8 cellular contexts compared by ENCODE assay signal in genomic region chr2:195533771-195534642, GRCh38.
A peak's percentile ranks its signal among the peaks of the same experiment; 100 is the strongest.
DNase-seq lines count a peak whose midpoint lies in the region; ATAC-seq and TF ChIP-seq lines count a peak whose summit lies in the region.

No MANE protein-coding gene starts in this region.

- no peak overlapping the region for H2BK20ac ChIP-seq in H9 (ENCODE audit: low read depth, low read length, poor library complexity, severe bottlenecking)

- H4K91ac ChIP-seq in H9 (ENCODE audit: insufficient read length, low read depth, low read length), result no peak overlapping the region

- no peak overlapping the region for H2BK15ac ChIP-seq in H9 (ENCODE audit: low read depth, low read length)

- BruUV-seq in A673 (replicated peaks; lab: Mats Ljungman, UMichigan), result no TSS peak

- no peaks in the 10 kb centered on the region for H4K20me1 ChIP-seq in fibroblast of lung (ENCODE audit: control insufficient read depth, extremely low read depth, insufficient read depth, low read length)
- H4K20me1 ChIP-seq in H9 (ENCODE audit: control insufficient read depth, insufficient read depth, insufficient read length), result no peaks in the 10 kb centered on the region

- no peak overlapping the region for H2BK120ac ChIP-seq in H9 (ENCODE audit: low read depth, low read length, poor library complexity, severe bottlenecking)

- DNase-seq in A673 (ENCODE audit: low spot score) (peak; percentile 52), M059J (ENCODE audit: low read depth) (peak; percentile 92), fibroblast of lung (ENCODE audit: low read depth in 2 of 2) (peak; percentile 84 to 96), H9 (no peak)
- DNase-seq in activated CD8-positive, alpha-beta memory T cell treated with anti-CD3 and anti-CD28 coated beads, Interleukin-2, amount 50 U/mL, for 4 hours, result peak; percentile 78

- H3K14ac ChIP-seq in H9 (ENCODE audit: insufficient read depth, low read length), result no peak overlapping the region

- no peak overlapping the region for H4K8ac ChIP-seq in H9 (replicated peaks; ENCODE audit: insufficient read length, low read depth, low read length)

- H3K23ac ChIP-seq in H9 (ENCODE audit: insufficient read length, low read depth, low read length), result no peak overlapping the region

- H3K4me1 Mint-ChIP-seq in H9, result peaks cover 9 to 13% of the 10 kb centered on the region in 2 experiments

- H3K4me1 ChIP-seq in A673 (ENCODE audit: insufficient read depth, low read length, poor library complexity, severe bottlenecking), result peaks cover 39% of the 10 kb centered on the region
- H3K4me1 ChIP-seq in fibroblast of lung (ENCODE audit: control insufficient read depth, extremely low read depth, insufficient read depth, low read length), result peaks cover 11% of the 10 kb centered on the region
- H3K4me1 ChIP-seq in rectal smooth muscle tissue (ENCODE audit: control insufficient read depth, insufficient read depth, low read length), result no peaks in the 10 kb centered on the region
- H3K4me1 ChIP-seq in H9 (ENCODE audit: insufficient read depth, low read length), result no peaks in the 10 kb centered on the region; the same call in 1 of the 2 replicates

- H3K18ac ChIP-seq in H9 (ENCODE audit: insufficient read length, low read depth, low read length), result no peak overlapping the region

- no CpG with 5 or more reads among the region's 8 CpGs for WGBS in H9 (ENCODE audit: extremely low coverage, insufficient read length, low lambda C conversion rate)

- no peaks in the 10 kb centered on the region for H3K9me3 ChIP-seq in A673 (ENCODE audit: low read depth, low read length, poor library complexity, severe bottlenecking)
- no peaks in the 10 kb centered on the region for H3K9me3 ChIP-seq in fibroblast of lung (ENCODE audit: control insufficient read depth, insufficient read depth, low read depth, low read length)
- H3K9me3 ChIP-seq in H9 (ENCODE audit: control insufficient read depth, low read depth, low read length), result no peaks in the 10 kb centered on the region

- H3K36me3 ChIP-seq in A673 (ENCODE audit: insufficient read depth, low read length, poor library complexity, severe bottlenecking) (no peaks in the 10 kb centered on the region), fibroblast of lung (ENCODE audit: control insufficient read depth, insufficient read depth, low read length) (no peaks in the 10 kb centered on the region), rectal smooth muscle tissue (ENCODE audit: control insufficient read depth, insufficient read depth, low read length) (no peaks in the 10 kb centered on the region)

- H3K79me2 ChIP-seq in fibroblast of lung (ENCODE audit: control insufficient read depth, insufficient read depth, low read length) (no peaks in the 10 kb centered on the region), H9 (ENCODE audit: insufficient read depth, low read length) (no peaks in the 10 kb centered on the region)

- no peak overlapping the region for H3K27ac Mint-ChIP-seq in H9

- no peaks in the 10 kb centered on the region for H3K23me2 ChIP-seq in H9 (ENCODE audit: insufficient read length, low read depth, low read length, poor library complexity, severe bottlenecking)

- ATAC-seq in GM19452 (IDR thresholded peaks at IDR 0.05; ENCODE audit: unreplicated experiment) (peak; percentile 21), HG03135 (IDR thresholded peaks at IDR 0.05; ENCODE audit: unreplicated experiment) (no peak)

- no peak overlapping the region for H3K4ac ChIP-seq in H9 (ENCODE audit: low read depth, low read length)

- no peak overlapping the region for H3K4me3 Mint-ChIP-seq in H9

- H2AFZ ChIP-seq in fibroblast of lung (ENCODE audit: low read length) (peak overlapping the region; percentile 32), H9 (ENCODE audit: low read length) (no peak overlapping the region)

- intact Hi-C loops in A673 (cut with micrococcal nuclease; ENCODE audit: unreplicated experiment), result no loop called here

- TF ChIP-seq CTCF in A673 (conservative IDR thresholded peaks at IDR 0.05; ENCODE audit: low read depth, low read length), result no peak
- TF ChIP-seq CTCF in fibroblast of lung (conservative IDR thresholded peaks at IDR 0.05 in 1 of 2, IDR thresholded peaks at IDR 0.05 in 1 of 2; ENCODE audit: low read depth in 1 of 2, low read length in 2 of 2), result peak; percentile 8 to 29
- TF ChIP-seq CTCF in H9 (conservative IDR thresholded peaks at IDR 0.05), result no peak

- H3K9ac ChIP-seq in fibroblast of lung (ENCODE audit: insufficient read depth, low read length) (peak overlapping the region; percentile 45), rectal smooth muscle tissue (ENCODE audit: low read length) (no peak overlapping the region), H9 (ENCODE audit: extremely low read depth, insufficient read length, low read length) (no peak overlapping the region)

- no peak overlapping the region for H2BK12ac ChIP-seq in H9 (ENCODE audit: insufficient read length, low read depth, low read length)

- H3T11ph ChIP-seq in H9 (ENCODE audit: low read length), result no peak overlapping the region

- H3K4me3 ChIP-seq in A673 (ENCODE audit: low read depth, low read length, poor library complexity, severe bottlenecking) (no peak overlapping the region), fibroblast of lung (replicated peaks in 1 of 4; ENCODE audit: control extremely low read depth in 1 of 4, insufficient read depth in 1 of 4, low read depth in 3 of 4, low read length in 4 of 4) (peak overlapping the region in 2 of 4 experiments; percentile 38 to 51), rectal smooth muscle tissue (ENCODE audit: low read length) (peak overlapping the region; percentile 12)

- H3K27ac ChIP-seq in A673 (ENCODE audit: low read depth, low read length, poor library complexity, severe bottlenecking) (no peak overlapping the region), fibroblast of lung (ENCODE audit: insufficient read depth, low read length) (peak overlapping the region; percentile 83), rectal smooth muscle tissue (ENCODE audit: low read depth, low read length) (peak overlapping the region; percentile 12), H9 (ENCODE audit: insufficient read length, low read depth, low read length) (no peak overlapping the region)

- no peaks in the 10 kb centered on the region for H3K79me1 ChIP-seq in H9 (ENCODE audit: insufficient read depth, low read depth, low read length, poor library complexity, severe bottlenecking)

- H3K56ac ChIP-seq in H9 (ENCODE audit: insufficient read length, low read depth, low read length), result no peak overlapping the region

- H3K27me3 ChIP-seq in A673 (replicated peaks; ENCODE audit: insufficient read depth, low read depth, low read length, poor library complexity) (no peaks in the 10 kb centered on the region), fibroblast of lung (ENCODE audit: control insufficient read depth, insufficient read depth, low read length) (no peaks in the 10 kb centered on the region), rectal smooth muscle tissue (ENCODE audit: control insufficient read depth, insufficient read depth, low read length) (no peaks in the 10 kb centered on the region), H9 (ENCODE audit: insufficient read depth, low read length) (no peaks in the 10 kb centered on the region)

- POLR2A ChIA-PET in A673 (lab: Charles Lee; ENCODE audit: low non-redundant PET), result interaction anchor here (0.6 kb wide), 1 partner anchor 10 kb away, joined by 6 read pairs; no protein-coding TSS in a partner anchor

- H2AK5ac ChIP-seq in H9 (ENCODE audit: insufficient read length, low read length), result no peak overlapping the region

- no peaks in the 10 kb centered on the region for H3K27me3 Mint-ChIP-seq in H9 (ENCODE audit: low read depth)

- CTCF ChIA-PET in A673 (lab: Charles Lee), result interaction anchor here (1.5 kb wide), 1 partner anchor 123 kb away, joined by 5 read pairs; the partner anchor contains the start of gene SLC39A10

- no peak overlapping the region for H4K5ac ChIP-seq in H9 (ENCODE audit: insufficient read length, low read depth, low read length)

- no peaks in the 10 kb centered on the region for H3K36me3 Mint-ChIP-seq in H9 (ENCODE audit: insufficient read depth in 1 of 3, low read depth in 3 of 3)

- no peak overlapping the region for H2BK5ac ChIP-seq in H9 (ENCODE audit: insufficient read length, low read length)

- H3K9me3 Mint-ChIP-seq in H9, result 0 out of 5 replicates have a peak, but pooled peaks cover 0 to 2% of the 10 kb centered on the region in 2 experiments

- H3K4me2 ChIP-seq in fibroblast of lung (ENCODE audit: extremely low read depth, insufficient read depth, low read length) (peak overlapping the region; percentile 55), H9 (ENCODE audit: insufficient read depth, insufficient read length, low read length) (no peak overlapping the region)

Comparison
In these comparisons a context has a peak if more than half of its experiments do, and no peak if none do; other contexts are left out.
1. H3K27ac ChIP-seq: peak in fibroblast of lung (single experiment) and rectal smooth muscle tissue (single experiment); none in A673 (single experiment) and H9 (single experiment).
2. CTCF ChIP-seq: peak in fibroblast of lung (2 of 2); none in A673 (single experiment) and H9 (single experiment).